ENCODE assay signal across 1 cellular context in genomic region chr17:18182978-18183333, GRCh38.
TF ChIP-seq lines count a peak whose summit lies in the region.

No MANE protein-coding gene starts in this region.

TF ChIP-seq in GM12878, 131 proteins besides CTCF, POLR2A, EP300 and RAD21 (continued from another document):
- TF ChIP-seq BHLHE40 (IDR thresholded peaks at IDR 0.05; ENCODE audit: borderline replicate concordance in 1 of 2, low read depth in 2 of 2, low read length in 1 of 2) (peak in 1 of 2 experiments; percentile 79; a peak in 2 of 4 replicates), POLR2AphosphoS2 (IDR thresholded peaks at IDR 0.05; ENCODE audit: low read depth, low read length) (peak; percentile 23; the same call in 1 of the 2 replicates), IKZF2 (IDR thresholded peaks at IDR 0.05) (peak in 1 of 2 experiments; percentile 54; a peak in 2 of 4 replicates), POLR2AphosphoS5 (IDR thresholded peaks at IDR 0.05; ENCODE audit: low read length) (peak; percentile 62), NBN (IDR thresholded peaks at IDR 0.05) (peak; percentile 55), ATF7 (IDR thresholded peaks at IDR 0.05; ENCODE audit: low read depth) (0 out of 2 replicates have a peak, but pooled peaks have one; percentile 51)
